Comparison of ENCODE assay signal across 8 cellular contexts in genomic region chr16:77807-78443, GRCh38. TPM values are rescaled to one million over a fixed set of nuclear protein-coding genes. Genes with fewer than 3 reads are reported as not detected.
DNase-seq lines count a peak whose midpoint lies in the region; ATAC-seq and TF ChIP-seq lines count a peak whose summit lies in the region.

A gene with protein sequence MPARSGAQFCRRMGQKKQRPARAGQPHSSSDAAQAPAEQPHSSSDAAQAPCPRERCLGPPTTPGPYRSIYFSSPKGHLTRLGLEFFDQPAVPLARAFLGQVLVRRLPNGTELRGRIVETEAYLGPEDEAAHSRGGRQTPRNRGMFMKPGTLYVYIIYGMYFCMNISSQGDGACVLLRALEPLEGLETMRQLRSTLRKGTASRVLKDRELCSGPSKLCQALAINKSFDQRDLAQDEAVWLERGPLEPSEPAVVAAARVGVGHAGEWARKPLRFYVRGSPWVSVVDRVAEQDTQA (plus strand): TSS chr16:78225. CDS start chr16:78310, 85 bp downstream.

- H3K9me3 ChIP-seq in HUES6 (ENCODE audit: control insufficient read depth, insufficient read depth, low read depth, low read length) (no peaks in the 10 kb centered on the region), stomach (no peaks in the 10 kb centered on the region)

- DNase-seq in CMK (ENCODE audit: low read depth) (peak; percentile 68), SHP77 (lab: John Stamatoyannopoulos, UW) (peak; percentile 67 to 68), fibroblast of villous mesenchyme (ENCODE audit: low read depth) (peak; percentile 82), neural crest cell (ENCODE audit: low read depth, low spot score) (peak; percentile 60), stomach (peak; percentile 87)
- peak; percentile 94 for DNase-seq in activated effector memory CD4-positive, alpha-beta T cell treated with anti-CD3 and anti-CD28 coated beads, Interleukin-2, amount 50 U/mL, for 16 hours

- no peak for TF ChIP-seq CTCF in fibroblast of villous mesenchyme (IDR thresholded peaks at IDR 0.05; ENCODE audit: insufficient read depth, low read depth, low read length)
- no peak for TF ChIP-seq CTCF in neural crest cell (conservative IDR thresholded peaks at IDR 0.05)
- TF ChIP-seq CTCF in stomach (IDR thresholded peaks at IDR 0.05): no peak

- no peak for TF ChIP-seq EP300 in stomach (IDR thresholded peaks at IDR 0.05)

- intact Hi-C loops in stomach (cut with DNase I; ENCODE audit: low total_unique reads): no loop called here

- H3K9ac ChIP-seq in HUES6 (ENCODE audit: low read length): peak within 1 kb of the TSS; percentile 82

- no peaks in the 10 kb centered on the region for H3K27me3 ChIP-seq in HUES6 (ENCODE audit: control insufficient read depth, insufficient read depth, low read length)
- H3K27me3 ChIP-seq in stomach: peaks cover 0 to 8% (median 0%) of the 10 kb centered on the region in 3 donors

- H3K4me1 ChIP-seq in HUES6 (ENCODE audit: control insufficient read depth, insufficient read depth, low read length): peaks cover 51% of the 10 kb centered on the region
- peaks cover 34 to 67% (median 61%) of the 10 kb centered on the region in 4 donors for H3K4me1 ChIP-seq in stomach

- peak within 1 kb of the TSS; percentile 63 for H3K4me3 ChIP-seq in HUES6 (ENCODE audit: low read depth, low read length)
- peak within 1 kb of the TSS; percentile 68 for H3K4me3 ChIP-seq in fibroblast of villous mesenchyme (ENCODE audit: low read depth, low read length)
- peak within 1 kb of the TSS; percentile 70 to 91 (median 74) for H3K4me3 ChIP-seq in stomach

- peak within 1 kb of the TSS; percentile 90 for H3K27ac Mint-ChIP-seq in neural crest cell (ENCODE audit: unreplicated experiment)

- peaks cover 2% of the 10 kb centered on the region for H3K27me3 Mint-ChIP-seq in neural crest cell (ENCODE audit: low read depth)

- no peak for TF ChIP-seq POLR2A in stomach (IDR thresholded peaks at IDR 0.05)

- WGBS in stomach, 5 donors: 0 to 1% (median 0%) methylated on average over 25 to 83 of the region's 83 CpGs; no CpG with 5 or more reads in 1 of the 5 donors

- peak within 1 kb of the TSS; percentile 90 for H3K4me3 Mint-ChIP-seq in neural crest cell

- peaks cover 48% of the 10 kb centered on the region for H3K4me1 Mint-ChIP-seq in neural crest cell

- peak within 1 kb of the TSS; percentile 81; the same call in 1 of the 2 replicates for H3K27ac ChIP-seq in HUES6 (ENCODE audit: low read depth, low read length)
- H3K27ac ChIP-seq in stomach: peak within 1 kb of the TSS; percentile 87 to 96 (median 95)

- peaks cover 23% of the 10 kb centered on the region for H3K36me3 ChIP-seq in HUES6 (ENCODE audit: control insufficient read depth, insufficient read depth, low read length)
- H3K36me3 ChIP-seq in stomach: peaks cover 0 to 27% (median 23%) of the 10 kb centered on the region in 4 donors

- H3K9me3 Mint-ChIP-seq in neural crest cell: no peaks in the 10 kb centered on the region

- H3K36me3 Mint-ChIP-seq in neural crest cell (ENCODE audit: low read depth): no peaks in the 10 kb centered on the region

- ATAC-seq in GM19468 (IDR thresholded peaks at IDR 0.05; ENCODE audit: extremely low read depth, unreplicated experiment): peak; percentile 53

RNA-seq across cellular contexts. Expression of the gene that starts here (rescaled TPM):
- 161 and 277 TPM in 2 replicates for total RNA-seq in fibroblast of villous mesenchyme
- 47.7 and 50.0 TPM in 2 replicates for total RNA-seq in neural crest cell
- total RNA-seq in stomach: 100 to 1,000 TPM in 1 of 5 donors, 10 to 100 TPM in 4; 33.3 to 102 (median 76.2) TPM
- 100 to 1,000 TPM in 2 of 3 donors, 10 to 100 TPM in 1; 90.6 to 112 (median 112) TPM for polyA plus RNA-seq in stomach

Comparison
In these comparisons a context has a peak if more than half of its experiments do, and no peak if none do; other contexts are left out.
1. Peak in every context shown above with its lines: DNase-seq, ATAC-seq, H3K4me3 ChIP-seq and H3K27ac ChIP-seq.